In genomic region chr2:98172951-98173350, GRCh38 we compare ENCODE assay signal across 1 cellular context.
TF ChIP-seq lines count a peak whose summit lies in the region.

No MANE protein-coding gene starts in this region.

TF ChIP-seq in HepG2, 621 proteins besides CTCF, POLR2A, EP300 and RAD21:
- TF ChIP-seq ZNF878 (CRISPR knock-in tag; IDR thresholded peaks at IDR 0.05): no peak
- TF ChIP-seq NFE2L2 (IDR thresholded peaks at IDR 0.05; ENCODE audit: low read length): peak; percentile 70; the same call in 1 of the 2 replicates
